12 cellular contexts compared by ENCODE assay signal in genomic region chr12:116366456-116366776, GRCh38.
A peak's percentile ranks its signal among the peaks of the same experiment; 100 is the strongest.
DNase-seq lines count a peak whose midpoint lies in the region; ATAC-seq, FAIRE-seq and TF ChIP-seq lines count a peak whose summit lies in the region.
"Had no signal": no experiment of that assay in that cellular context is flagged by ENCODE, and none has a peak within 500 bp of the region (broad histone marks: within the 10 kb centered on the region; RNA-seq: fewer than 3 reads in every experiment).

No MANE protein-coding gene starts in this region.

- no peak overlapping the region for H2AFZ ChIP-seq in endothelial cell of umbilical vein (ENCODE audit: low read depth, low read length)

- H3K9ac ChIP-seq in endothelial cell of umbilical vein (replicated peaks; ENCODE audit: extremely low read depth, insufficient read depth, low read length): no peak overlapping the region

- no peaks in the 10 kb centered on the region for H3K9me3 ChIP-seq in endothelial cell of umbilical vein (replicated peaks; ENCODE audit: control insufficient read depth, insufficient read depth, low read length)
- H3K9me3 ChIP-seq in testis: no peaks in the 10 kb centered on the region
- no peaks in the 10 kb centered on the region for H3K9me3 ChIP-seq in adrenal gland (replicated peaks in 1 of 3)
- H3K9me3 ChIP-seq: neutrophil had no signal

- no peaks in the 10 kb centered on the region for H3K79me2 ChIP-seq in endothelial cell of umbilical vein (ENCODE audit: control insufficient read depth, insufficient read depth, low read length)

- H3K9me1 ChIP-seq in endothelial cell of umbilical vein (replicated peaks; ENCODE audit: control insufficient read depth, extremely low read depth, insufficient read depth, low read length): no peaks in the 10 kb centered on the region

- no peak for TF ChIP-seq CTCF in endothelial cell of umbilical vein (IDR thresholded peaks at IDR 0.05; ENCODE audit: extremely low read depth in 1 of 2, insufficient read depth in 1 of 2, low read depth in 1 of 2, low read length in 2 of 2)
- TF ChIP-seq CTCF in testis (IDR thresholded peaks at IDR 0.05): no peak
- TF ChIP-seq CTCF in adrenal gland (IDR thresholded peaks at IDR 0.05): no peak

- H3K27ac ChIP-seq in endothelial cell of umbilical vein (ENCODE audit: insufficient read depth, low read depth, low read length) (no peak overlapping the region), testis (no peak overlapping the region), adrenal gland (no peak overlapping the region)
- H3K27ac ChIP-seq: neutrophil had no signal

- no peak overlapping the region for H3K4me3 ChIP-seq in endothelial cell of umbilical vein (replicated peaks in 1 of 3; ENCODE audit: insufficient read depth in 1 of 3, low read depth in 1 of 3, low read length in 3 of 3)
- no peak overlapping the region for H3K4me3 ChIP-seq in testis
- no peak overlapping the region for H3K4me3 ChIP-seq in adrenal gland

- CTCF ChIA-PET in endothelial cell of umbilical vein (lab: Charles Lee): interaction anchor here (0.7 to 1.2 kb wide), 2 partner anchors 27 to 88 kb away, joined by 3 to 5 read pairs; partner anchors contain the start of gene MED13L

- TF ChIP-seq POLR2A in endothelial cell of umbilical vein (IDR thresholded peaks at IDR 0.05; ENCODE audit: low read depth, low read length): no peak
- no peak for TF ChIP-seq POLR2A in testis (IDR thresholded peaks at IDR 0.05)
- TF ChIP-seq POLR2A in adrenal gland (IDR thresholded peaks at IDR 0.05): no peak

- intact Hi-C loops in endothelial cell of umbilical vein (cut with micrococcal nuclease) (no loop called here), testis (cut with DNase I; ENCODE audit: low total_unique reads) (no loop called here), adrenal gland (cut with DNase I) (no loop called here)

- H3K4me2 ChIP-seq in endothelial cell of umbilical vein (ENCODE audit: insufficient read depth, low read length): no peak overlapping the region

- H3K36me3 ChIP-seq in endothelial cell of umbilical vein (ENCODE audit: control insufficient read depth in 2 of 2, extremely low read depth in 1 of 2, insufficient read depth in 2 of 2, low read length in 2 of 2) (no peaks in the 10 kb centered on the region), testis (ENCODE audit: low read depth, missing control alignments) (no peaks in the 10 kb centered on the region), adrenal gland (replicated peaks in 1 of 2) (no peaks in the 10 kb centered on the region)
- H3K36me3 ChIP-seq: neutrophil had no signal

- dilution Hi-C loops in endothelial cell of umbilical vein (cut with MboI; ENCODE audit: extremely low pct_ligation_motif_present, low sequenced_read_pairs): no loop called here

- no peak for FAIRE-seq in endothelial cell of umbilical vein (lab: Jason Lieb, UNC)
- FAIRE-seq: TTC549 had no signal

- 61 to 63% methylated on average over 9 of the region's 9 CpGs for WGBS in testis, 2 donors
- 77 to 88% (median 85%) methylated on average over 9 of the region's 9 CpGs for WGBS in adrenal gland, 4 donors

- no peaks in the 10 kb centered on the region for H4K20me1 ChIP-seq in endothelial cell of umbilical vein (replicated peaks; ENCODE audit: control insufficient read depth, extremely low read depth, insufficient read depth, low read length)

- H3K4me1 ChIP-seq in endothelial cell of umbilical vein (ENCODE audit: control insufficient read depth, extremely low read depth, insufficient read depth, low read length): no peaks in the 10 kb centered on the region
- no peaks in the 10 kb centered on the region for H3K4me1 ChIP-seq in testis
- no peaks in the 10 kb centered on the region for H3K4me1 ChIP-seq in adrenal gland (replicated peaks in 1 of 2)

- no peak for ATAC-seq in GM19023 (IDR thresholded peaks at IDR 0.05; ENCODE audit: unreplicated experiment)
- ATAC-seq: esophagus mucosa had no signal

- POLR2A ChIA-PET in endothelial cell of umbilical vein (lab: Charles Lee): no interaction called here

- H3K27me3 ChIP-seq in endothelial cell of umbilical vein (ENCODE audit: control insufficient read depth in 2 of 2, insufficient read depth in 2 of 2, low read length in 2 of 2) (no peaks in the 10 kb centered on the region), testis (no peaks in the 10 kb centered on the region), adrenal gland (no peaks in the 10 kb centered on the region)
- H3K27me3 ChIP-seq: neutrophil had no signal

- BruUV-seq in endothelial cell of umbilical vein (replicated peaks; lab: Mats Ljungman, UMichigan): no TSS peak

- DNase-seq in SHP77 (lab: John Stamatoyannopoulos, UW) (peak; percentile 25 to 67), SHP77 treated with DMSO at 0.1 percent for 48 hours (lab: John Stamatoyannopoulos, UW) (no peak), NCI-H2227 treated with DMSO at 0.1 percent for 48 hours (lab: John Stamatoyannopoulos, UW) (peak; percentile 47), endothelial cell of umbilical vein (ENCODE audit: low read depth, low spot score) (peak; percentile 42), testis (peak; percentile 34), SIG-M5 (lab: John Stamatoyannopoulos, UW) (no peak), adrenal gland (no peak)
- DNase-seq: GF-D8 had no signal

TF ChIP-seq in endothelial cell of umbilical vein, 7 proteins besides CTCF, POLR2A, EP300 and RAD21:
- no peak for TF ChIP-seq EZH2 (IDR thresholded peaks at IDR 0.05; ENCODE audit: borderline replicate concordance, low read depth, low read length, severe bottlenecking)
TF ChIP-seq in endothelial cell of umbilical vein: peak in this region for 0.

Comparison
In these comparisons a context has a peak if more than half of its experiments do, and no peak if none do; other contexts are left out.
1. DNase-seq: peak in SHP77 (2 of 2), NCI-H2227 treated with DMSO at 0.1 percent for 48 hours (single experiment), endothelial cell of umbilical vein (single experiment) and testis (single experiment); none in SHP77 treated with DMSO at 0.1 percent for 48 hours (single experiment), SIG-M5 (single experiment) and adrenal gland (0 of 7).